Comparison of ENCODE assay signal across 20 cellular contexts in the genomic region with DNA sequence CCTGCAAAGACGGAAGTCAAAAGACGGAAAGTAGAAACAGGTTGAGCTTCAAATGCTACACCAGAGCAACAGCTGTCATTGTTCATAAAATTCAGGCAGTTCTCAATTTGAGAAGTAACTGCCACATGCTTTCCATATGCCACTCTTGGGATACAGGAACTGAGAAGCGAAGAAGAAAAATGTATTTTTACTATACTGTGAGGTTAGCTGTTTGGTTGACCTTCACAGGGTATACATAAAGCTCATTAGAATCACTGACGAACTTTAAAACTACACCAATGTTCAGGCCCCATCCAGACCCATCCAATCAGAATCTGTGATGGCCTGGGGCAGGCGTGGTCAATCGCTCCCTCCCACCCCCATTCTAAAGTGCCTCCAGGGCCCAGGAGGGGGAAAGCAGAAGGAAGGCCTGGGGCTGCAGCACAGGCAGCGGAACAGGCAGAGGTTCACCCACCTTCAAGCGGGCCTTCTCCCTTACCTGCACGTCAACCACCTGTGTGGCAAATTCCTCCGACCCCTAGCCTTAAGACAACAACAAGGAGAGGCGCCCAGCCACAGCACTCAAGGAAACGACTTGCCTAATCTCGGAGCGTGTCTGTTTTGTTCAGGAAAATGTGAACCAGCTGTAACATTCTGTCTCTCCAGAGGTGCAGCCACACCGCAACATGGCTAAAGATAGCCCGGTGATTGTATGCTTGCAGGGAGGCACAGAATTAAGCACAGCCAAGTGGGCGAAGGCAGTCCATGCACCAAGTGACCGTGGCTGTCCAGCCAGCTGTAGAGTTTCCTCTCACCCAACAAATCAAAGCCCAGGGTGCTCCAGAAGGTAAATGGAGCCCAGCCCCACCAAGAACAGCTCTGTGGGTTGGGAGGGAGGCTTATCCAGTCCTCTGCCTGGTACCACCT.
DNase-seq lines count a peak whose midpoint lies in the region; ATAC-seq and TF ChIP-seq lines count a peak whose summit lies in the region.
"Had no signal": no experiment of that assay in that cellular context is flagged by ENCODE, and none has a peak within 500 bp of the region (broad histone marks: within the 10 kb centered on the region; RNA-seq: fewer than 3 reads in every experiment).

No MANE protein-coding gene starts in this region.

- ATAC-seq in gastroesophageal sphincter (peak; percentile 17), HG03520 (IDR thresholded peaks at IDR 0.05; ENCODE audit: unreplicated experiment) (no peak)
- ATAC-seq: HCT116, left lung, right lobe of liver, upper lobe of right lung had no signal

- no peaks in the 10 kb centered on the region for H3K27me3 Mint-ChIP-seq in T-helper 2 cell treated with Interferon-gamma antibody and Interleukin-4, amounts not matched to agents 5 μg/mL and 100 μg/mL, for 36 hours (ENCODE audit: low read depth)
- H3K27me3 Mint-ChIP-seq: stimulated activated naive CD8-positive, alpha-beta T cell treated with anti-CD3 and anti-CD28 coated beads, Interleukin-15, Interleukin-2, amounts not matched to agents 100 ng/mL and 50 ng/mL, for 24 hours had no signal

- H3K27me3 ChIP-seq in gastroesophageal sphincter (no peaks in the 10 kb centered on the region), thyroid gland (no peaks in the 10 kb centered on the region)
- H3K27me3 ChIP-seq: breast epithelium, left lung, right lobe of liver, upper lobe of right lung had no signal

- H3K4me3 Mint-ChIP-seq in T-helper 2 cell treated with Interferon-gamma antibody and Interleukin-4, amounts not matched to agents 5 μg/mL and 100 μg/mL, for 36 hours, result no peak overlapping the region
- H3K4me3 Mint-ChIP-seq: stimulated activated naive CD8-positive, alpha-beta T cell treated with anti-CD3 and anti-CD28 coated beads, Interleukin-15, Interleukin-2, amounts not matched to agents 100 ng/mL and 50 ng/mL, for 24 hours had no signal

- 86 to 91% methylated on average over 4 to 11 of the region's 18 CpGs for WGBS in gastroesophageal sphincter (ENCODE audit: low coverage in 1 of 2), 2 donors
- WGBS in thyroid gland, 2 donors, result 55 to 65% methylated on average over 16 to 18 of the region's 18 CpGs

- H3K4me1 Mint-ChIP-seq in T-helper 2 cell treated with Interferon-gamma antibody and Interleukin-4, amounts not matched to agents 5 μg/mL and 100 μg/mL, for 36 hours (ENCODE audit: low read depth), result no peaks in the 10 kb centered on the region

- TF ChIP-seq EP300 in gastroesophageal sphincter (IDR thresholded peaks at IDR 0.05), result no peak

- no peak overlapping the region for H3K4me3 ChIP-seq in gastroesophageal sphincter
- no peak overlapping the region for H3K4me3 ChIP-seq in thyroid gland (replicated peaks in 1 of 3)
- H3K4me3 ChIP-seq: breast epithelium, left lung, right lobe of liver, upper lobe of right lung had no signal

- H3K36me3 ChIP-seq in gastroesophageal sphincter (no peaks in the 10 kb centered on the region), thyroid gland (no peaks in the 10 kb centered on the region)
- H3K36me3 ChIP-seq: breast epithelium, left lung, right lobe of liver, upper lobe of right lung had no signal

- no peak for TF ChIP-seq POLR2A in gastroesophageal sphincter (IDR thresholded peaks at IDR 0.05)
- peak in 1 of 2 donors; percentile 18 for TF ChIP-seq POLR2A in thyroid gland (IDR thresholded peaks at IDR 0.05)

- H3K9me3 ChIP-seq in gastroesophageal sphincter, result no peaks in the 10 kb centered on the region
- no peaks in the 10 kb centered on the region for H3K9me3 ChIP-seq in thyroid gland
- H3K9me3 ChIP-seq: breast epithelium, left lung, right lobe of liver, upper lobe of right lung had no signal

- H3K27ac ChIP-seq in gastroesophageal sphincter (peak overlapping the region in 2 of 4 donors; percentile 74 to 78), thyroid gland (peak overlapping the region; percentile 53 to 84 (median 74))
- H3K27ac ChIP-seq: 22Rv1, breast epithelium, left lung, right lobe of liver, upper lobe of right lung had no signal

- intact Hi-C loops in thyroid gland (cut with DNase I), result no loop called here

- no peaks in the 10 kb centered on the region for H3K9me3 Mint-ChIP-seq in T-helper 2 cell treated with Interferon-gamma antibody and Interleukin-4, amounts not matched to agents 5 μg/mL and 100 μg/mL, for 36 hours
- H3K9me3 Mint-ChIP-seq: stimulated activated naive CD8-positive, alpha-beta T cell treated with anti-CD3 and anti-CD28 coated beads, Interleukin-15, Interleukin-2, amounts not matched to agents 100 ng/mL and 50 ng/mL, for 24 hours had no signal

- no peak overlapping the region for H3K27ac Mint-ChIP-seq in T-helper 2 cell treated with Interferon-gamma antibody and Interleukin-4, amounts not matched to agents 5 μg/mL and 100 μg/mL, for 36 hours
- H3K27ac Mint-ChIP-seq: stimulated activated naive CD8-positive, alpha-beta T cell treated with anti-CD3 and anti-CD28 coated beads, Interleukin-15, Interleukin-2, amounts not matched to agents 100 ng/mL and 50 ng/mL, for 24 hours had no signal

- H3K4me1 ChIP-seq in gastroesophageal sphincter (peaks cover 5 to 88% (median 36%) of the 10 kb centered on the region in 3 donors), thyroid gland (peaks cover 51 to 67% of the 10 kb centered on the region in 2 donors)
- H3K4me1 ChIP-seq: upper lobe of right lung had no signal

- no peak for TF ChIP-seq CTCF in gastroesophageal sphincter (IDR thresholded peaks at IDR 0.05)
- peak in 1 of 6 experiments; percentile 11 for TF ChIP-seq CTCF in thyroid gland (IDR thresholded peaks at IDR 0.05)

- no peaks in the 10 kb centered on the region for H3K36me3 Mint-ChIP-seq in T-helper 2 cell treated with Interferon-gamma antibody and Interleukin-4, amounts not matched to agents 5 μg/mL and 100 μg/mL, for 36 hours (ENCODE audit: low read depth)

- DNase-seq in DMS 273 (lab: John Stamatoyannopoulos, UW; ENCODE audit: unreplicated experiment), result peak; percentile 50
- DNase-seq in DMS 273 treated with DMSO at 0.1 percent for 48 hours (lab: John Stamatoyannopoulos, UW), result no peak
- DNase-seq in myocyte (ENCODE audit: low read depth), result peak; percentile 43
- DNase-seq in thyroid gland, result peak; percentile 82 to 85
- no peak for DNase-seq in stimulated activated naive CD4-positive, alpha-beta T cell (lab: John Stamatoyannopoulos, UW)
- no peak for DNase-seq in T-helper 2 cell treated with Interferon-gamma antibody and Interleukin-4, amounts not matched to agents 5 μg/mL and 100 μg/mL, for 36 hours (ENCODE audit: low spot score)
- DNase-seq: activated CD4-positive, alpha-beta T cell treated with anti-CD3 and anti-CD28 coated beads, Interleukin-2, amount 50 U/mL, for 1 hour; activated CD8-positive, alpha-beta memory T cell treated with anti-CD3 and anti-CD28 coated beads, Interleukin-2, amount 50 U/mL, for 4 hours; activated effector memory CD4-positive, alpha-beta T cell treated with Interleukin-2 at 50 U/mL for 16 hours; erythroblast; left lung; NCI-H345; right lobe of liver; upper lobe of right lung had no signal

Comparison
In these comparisons a context has a peak if more than half of its experiments do, and no peak if none do; other contexts are left out.
1. DNase-seq: peak in DMS 273 (single experiment), myocyte (single experiment) and thyroid gland (2 of 2); none in DMS 273 treated with DMSO at 0.1 percent for 48 hours (single experiment), stimulated activated naive CD4-positive, alpha-beta T cell (0 of 6) and T-helper 2 cell treated with Interferon-gamma antibody and Interleukin-4, amounts not matched to agents 5 μg/mL and 100 μg/mL, for 36 hours (single experiment).